Comparison of ENCODE assay signal across 8 cellular contexts in genomic region chr6:56370127-56370540, GRCh38.
DNase-seq lines count a peak whose midpoint lies in the region; ATAC-seq and TF ChIP-seq lines count a peak whose summit lies in the region.

No MANE protein-coding gene starts in this region.

- H3K4me3 ChIP-seq in psoas muscle: no peak overlapping the region

- intact Hi-C loops in psoas muscle (cut with DNase I): no loop called here

- ATAC-seq in psoas muscle: peak; percentile 64 to 86 (median 81)
- no peak for ATAC-seq in HG02642 (IDR thresholded peaks at IDR 0.05; ENCODE audit: poor library complexity, unreplicated experiment)
- ATAC-seq in effector memory CD8-positive, alpha-beta T cell (replicated peaks): no peak
- ATAC-seq in HG03039 (IDR thresholded peaks at IDR 0.05; ENCODE audit: unreplicated experiment): no peak

- peak overlapping the region; percentile 74 for H3K27ac ChIP-seq in psoas muscle

- no peaks in the 10 kb centered on the region for H3K36me3 Mint-ChIP-seq in effector memory CD8-positive, alpha-beta T cell (ENCODE audit: insufficient read depth)

- no peaks in the 10 kb centered on the region for H3K4me1 Mint-ChIP-seq in effector memory CD8-positive, alpha-beta T cell (ENCODE audit: low read depth in 2 of 2)

- H3K4me3 Mint-ChIP-seq in effector memory CD8-positive, alpha-beta T cell: no peak overlapping the region

- 11 to 13% (median 12%) methylated on average over 10 of the region's 10 CpGs for WGBS in psoas muscle, 3 donors

- no peak overlapping the region for H3K27ac Mint-ChIP-seq in effector memory CD8-positive, alpha-beta T cell

- in situ Hi-C loops in SK-MEL-5 (cut with HindIII; ENCODE audit: low pct_unique_long_range_greater_than_20kb, low sequenced_read_pairs): loop anchor here (25.0 kb wide), 1 partner anchor 242 kb away; no protein-coding TSS in a partner anchor

- H3K36me3 ChIP-seq in psoas muscle (ENCODE audit: insufficient read depth in 1 of 2, low read depth in 1 of 2): no peaks in the 10 kb centered on the region

- no peaks in the 10 kb centered on the region for H3K27me3 ChIP-seq in psoas muscle (ENCODE audit: insufficient read depth in 3 of 3, low read length in 2 of 3)

- H3K9me3 ChIP-seq in psoas muscle: no peaks in the 10 kb centered on the region

- peaks cover 0 to 3% of the 10 kb centered on the region in 2 donors for H3K9me3 Mint-ChIP-seq in effector memory CD8-positive, alpha-beta T cell

- TF ChIP-seq CTCF in psoas muscle (IDR thresholded peaks at IDR 0.05): peak; percentile 59

- peaks cover 22% of the 10 kb centered on the region for H3K4me1 ChIP-seq in psoas muscle

- peak; percentile 81 for DNase-seq in Daoy (ENCODE audit: low read depth)
- peak; percentile 85 for DNase-seq in SK-MEL-5 (ENCODE audit: low read depth, low spot score)
- DNase-seq in glomerular visceral epithelial cell (ENCODE audit: extremely low spot score): peak; percentile 74
- peak; percentile 39 to 63 for DNase-seq in psoas muscle
- no peak for DNase-seq in SKM-1 treated with dmso at 0.1 percent for 144 hours (lab: John Stamatoyannopoulos, UW; ENCODE audit: unreplicated experiment)
- DNase-seq in effector memory CD8-positive, alpha-beta T cell: no peak

- no peaks in the 10 kb centered on the region for H3K27me3 Mint-ChIP-seq in effector memory CD8-positive, alpha-beta T cell

Comparison
In these comparisons a context has a peak if more than half of its experiments do, and no peak if none do; other contexts are left out.
1. DNase-seq: peak in Daoy (single experiment), SK-MEL-5 (single experiment), glomerular visceral epithelial cell (single experiment) and psoas muscle (2 of 2); none in SKM-1 treated with dmso at 0.1 percent for 144 hours (single experiment) and effector memory CD8-positive, alpha-beta T cell (0 of 3).
2. ATAC-seq: peak in psoas muscle (4 of 4); none in HG02642 (single experiment), effector memory CD8-positive, alpha-beta T cell (single experiment) and HG03039 (single experiment).